ENCODE assay signal across 8 cellular contexts in the genomic region with DNA sequence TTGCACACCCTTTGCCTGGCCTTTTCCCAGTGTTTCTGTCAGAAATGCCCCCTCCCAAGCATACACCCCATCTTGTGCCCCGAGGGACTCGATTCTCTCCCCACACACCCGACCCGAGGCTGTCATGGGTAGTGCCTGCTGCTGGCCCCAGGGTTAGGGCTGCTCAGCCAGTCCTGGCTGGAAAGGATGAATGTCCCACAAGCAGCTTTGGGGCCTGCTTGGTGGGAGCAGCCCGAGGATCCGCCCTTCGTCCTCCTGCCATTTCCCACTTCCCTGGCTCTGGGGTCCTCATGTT. TPM values are rescaled to one million over a fixed set of nuclear protein-coding genes. Genes with fewer than 3 reads are reported as not detected.
"Had no signal": no experiment of that assay in that cellular context is flagged by ENCODE, and none has a peak within 500 bp of the region (broad histone marks: within the 10 kb centered on the region; RNA-seq: fewer than 3 reads in every experiment).

No MANE protein-coding gene starts in this region.

- H3K9me3 Mint-ChIP-seq: GM23338, H9 had no signal

- H3K4me3 ChIP-seq: GM23338 had no signal

- DNase-seq: H9, HCEC 1CT, IMR-90, KBM-7 had no signal

- ATAC-seq: GM23338 had no signal

- H3K4me3 Mint-ChIP-seq: GM23338, H9 had no signal

- H3K27ac Mint-ChIP-seq: GM23338, H9 had no signal

- FAIRE-seq: H1, H54, HTR-8/SVneo had no signal

- H3K4me2 ChIP-seq: GM23338 had no signal

- H2AFZ ChIP-seq: GM23338 had no signal

RNA-seq across cellular contexts. Expression of gene PRODH, which starts 55.0 kb away (rescaled TPM):
- total RNA-seq: IMR-90 had no signal
